ENCODE assay signal across 8 cellular contexts in genomic region chr19:6530385-6531162, GRCh38. TPM values are rescaled to one million over a fixed set of nuclear protein-coding genes. Genes with fewer than 3 reads are reported as not detected.
DNase-seq lines count a peak whose midpoint lies in the region; TF ChIP-seq lines count a peak whose summit lies in the region.

A gene with protein sequence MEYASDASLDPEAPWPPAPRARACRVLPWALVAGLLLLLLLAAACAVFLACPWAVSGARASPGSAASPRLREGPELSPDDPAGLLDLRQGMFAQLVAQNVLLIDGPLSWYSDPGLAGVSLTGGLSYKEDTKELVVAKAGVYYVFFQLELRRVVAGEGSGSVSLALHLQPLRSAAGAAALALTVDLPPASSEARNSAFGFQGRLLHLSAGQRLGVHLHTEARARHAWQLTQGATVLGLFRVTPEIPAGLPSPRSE (plus strand): TSS chr19:6531026. CDS start chr19:6531037, 11 bp downstream.

- TF ChIP-seq POLR2A in spleen (IDR thresholded peaks at IDR 0.05): peak; percentile 27 to 66 (median 62)

- CTCF ChIA-PET in HEK293T (lab: Yijun Ruan, JAX): no interaction called here

- intact Hi-C loops in spleen (cut with DNase I; ENCODE audit: low total_unique reads): no loop called here

- peak within 1 kb of the TSS in 7 of 8 donors; percentile 61 to 87 (median 77) for H3K27ac ChIP-seq in spleen

- no peaks in the 10 kb centered on the region for H3K9me3 ChIP-seq in spleen

- H3K4me3 ChIP-seq in cardiac fibroblast (replicated peaks in 1 of 2; ENCODE audit: low read depth in 2 of 2, low read length in 2 of 2) (peak within 1 kb of the TSS; percentile 59 to 61), spleen (peak within 1 kb of the TSS; percentile 41 to 76 (median 52))

- TF ChIP-seq CTCF in cardiac fibroblast (IDR thresholded peaks at IDR 0.05; ENCODE audit: low read depth, low read length) (no peak), spleen (IDR thresholded peaks at IDR 0.05 in 8 of 11, conservative IDR thresholded peaks at IDR 0.05 in 3 of 11) (no peak)

- peaks cover 0 to 45% (median 7%) of the 10 kb centered on the region in 7 donors for H3K27me3 ChIP-seq in spleen (replicated peaks in 1 of 7)

- POLR2A ChIA-PET in HEK293T (lab: Yijun Ruan, JAX): interaction anchor here (0.6 to 1.9 kb wide), 16 partner anchors 8 to 158 kb away, joined by 3 to 16 read pairs (median 4); partner anchors contain the start of gene ALKBH7

- H3K36me3 ChIP-seq in spleen: peaks cover 0 to 7% (median 3%) of the 10 kb centered on the region in 6 donors

- WGBS in spleen, 5 donors: 1% methylated on average over 27 to 44 of the region's 44 CpGs

- peaks cover 6 to 57% (median 45%) of the 10 kb centered on the region in 6 donors for H3K4me1 ChIP-seq in spleen

- DNase-seq in DMS79 (lab: John Stamatoyannopoulos, UW): peak; percentile 5
- peak; percentile 89 for DNase-seq in HEK293T (ENCODE audit: extremely low spot score)
- peak; percentile 23 to 54 for DNase-seq in NCI-H1930 (lab: John Stamatoyannopoulos, UW)
- peak; percentile 38 to 72 (median 54) for DNase-seq in activated CD4-positive, CD25-positive, alpha-beta regulatory T cell (lab: John Stamatoyannopoulos, UW)
- DNase-seq in cardiac fibroblast (ENCODE audit: low read depth in 2 of 2): peak; percentile 88 to 91
- peak; percentile 77 for DNase-seq in iris pigment epithelial cell (ENCODE audit: low read depth)
- DNase-seq in spleen: peak; percentile 95
- DNase-seq in NCI-H128 (lab: John Stamatoyannopoulos, UW; ENCODE audit: unreplicated experiment): no peak

TF ChIP-seq in HEK293T, 16 proteins besides CTCF, POLR2A, EP300 and RAD21:
- TF ChIP-seq CTBP1 (IDR thresholded peaks at IDR 0.05; ENCODE audit: borderline replicate concordance) (peak; percentile 7; the same call in 1 of the 2 replicates), NFRKB (IDR thresholded peaks at IDR 0.05) (no peak)

RNA-seq across cellular contexts. Expression of the gene that starts here (rescaled TPM):
- total RNA-seq in spleen: 1 to 10 TPM in 6 of 7 donors, under 1 TPM in 1; 0.72 to 4.1 (median 3.3) TPM
- 1 to 10 TPM; 1.5 to 3.1 (median 2.7) TPM for polyA plus RNA-seq in spleen
